In the genomic region with DNA sequence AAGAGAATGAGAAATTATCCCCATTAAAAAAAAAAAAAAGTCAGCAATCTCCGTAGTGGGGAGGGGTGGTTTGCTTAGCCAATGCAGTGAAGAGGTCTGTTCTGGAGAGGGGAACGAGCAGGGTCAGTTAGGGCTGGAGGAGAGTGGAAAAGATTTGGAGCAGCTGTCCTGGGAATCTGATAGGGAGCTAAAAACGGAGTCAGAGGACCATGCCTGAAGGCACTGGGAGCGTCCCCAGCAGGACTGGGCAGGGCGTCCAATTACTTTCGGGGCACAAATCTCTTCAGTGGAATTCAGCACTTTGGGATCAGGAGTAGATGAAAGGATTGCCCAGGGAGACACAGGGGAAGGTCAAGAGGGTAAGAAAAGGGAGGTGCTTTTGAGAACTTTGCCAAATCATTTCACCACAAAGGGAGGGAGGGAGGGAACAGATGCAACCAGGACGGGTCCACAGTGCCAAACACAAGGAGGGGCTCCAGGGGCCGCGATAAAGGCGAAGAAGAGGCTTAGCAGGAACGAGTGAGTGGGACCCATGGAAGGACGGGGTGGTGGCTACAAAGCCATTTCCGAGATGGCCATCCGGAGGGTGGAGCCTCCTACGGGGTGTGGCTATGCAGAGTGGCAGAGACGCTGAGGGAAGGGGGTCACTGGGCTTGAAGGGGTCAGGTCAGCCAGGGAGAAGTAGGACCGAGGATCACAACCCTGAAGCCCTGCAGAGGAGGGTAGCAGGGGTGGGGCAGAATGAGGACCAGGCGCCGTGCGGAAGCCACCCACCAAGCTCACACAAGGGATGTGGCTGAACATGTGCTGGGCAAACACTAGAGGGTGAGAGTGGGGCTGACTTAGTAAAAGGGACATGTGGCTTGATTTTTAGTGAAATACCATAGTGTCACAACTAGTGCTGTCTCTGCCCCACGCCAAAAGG, we compare ENCODE assay signal across 1 cellular context.
A peak's percentile ranks its signal among the peaks of the same experiment; 100 is the strongest.
TF ChIP-seq lines count a peak whose summit lies in the region.

No MANE protein-coding gene starts in this region.

TF ChIP-seq in K562, 482 proteins besides CTCF, POLR2A, EP300 and RAD21 (continued from another document and continues in another):
- TF ChIP-seq RNF219 (CRISPR knock-in tag; IDR thresholded peaks at IDR 0.05) (no peak), PML (IDR thresholded peaks at IDR 0.05; ENCODE audit: low read length) (no peak), ZNF79 (CRISPR knock-in tag; IDR thresholded peaks at IDR 0.05; ENCODE audit: low read depth) (no peak), CBFB (CRISPR knock-in tag; IDR thresholded peaks at IDR 0.05) (no peak), DDX20 (tag; IDR thresholded peaks at IDR 0.05; ENCODE audit: low read depth) (no peak), GTF2B (IDR thresholded peaks at IDR 0.05; ENCODE audit: extremely low read depth, insufficient read length) (no peak), GATA2 (CRISPR knock-in tag; IDR thresholded peaks at IDR 0.05) (no peak), IRF9 (tag; IDR thresholded peaks at IDR 0.05) (no peak), CAMTA2 (CRISPR knock-in tag; conservative IDR thresholded peaks at IDR 0.05) (no peak), NR2C1 (IDR thresholded peaks at IDR 0.05) (no peak), NR2C1 (tag; IDR thresholded peaks at IDR 0.05) (0 out of 2 replicates have a peak, but pooled peaks have one; percentile 40), KAT8 (IDR thresholded peaks at IDR 0.05; ENCODE audit: low read depth) (no peak), ZNF766 (CRISPR knock-in tag; conservative IDR thresholded peaks at IDR 0.05) (no peak), HLTF (IDR thresholded peaks at IDR 0.05) (no peak), ZNF140 (CRISPR knock-in tag; IDR thresholded peaks at IDR 0.05) (no peak), KHSRP (IDR thresholded peaks at IDR 0.05) (no peak), DACH1 (IDR thresholded peaks at IDR 0.05; ENCODE audit: partially characterized antibody) (no peak), ZNF644 (tag; IDR thresholded peaks at IDR 0.05; ENCODE audit: low read depth) (no peak), NR3C1 (CRISPR knock-in tag; IDR thresholded peaks at IDR 0.05) (no peak), NFATC3 (IDR thresholded peaks at IDR 0.05) (no peak), SIN3B (IDR thresholded peaks at IDR 0.05; ENCODE audit: low read depth) (no peak), TRIM25 (IDR thresholded peaks at IDR 0.05; ENCODE audit: borderline replicate concordance) (no peak), MYC (IDR thresholded peaks at IDR 0.05; ENCODE audit: low read depth, low read length) (peak; percentile 89), MYC (CRISPR knock-in tag; IDR thresholded peaks at IDR 0.05; ENCODE audit: borderline replicate concordance, low read depth) (no peak), TAF1 (IDR thresholded peaks at IDR 0.05; ENCODE audit: control insufficient read depth, extremely low read depth, insufficient read depth, low read length, severe bottlenecking) (peak; percentile 46), ZNF512 (tag; IDR thresholded peaks at IDR 0.05) (peak; percentile 31; the same call in 1 of the 2 replicates), ZNF785 (CRISPR knock-in tag; IDR thresholded peaks at IDR 0.05) (no peak), ZNF41 (CRISPR knock-in tag; conservative IDR thresholded peaks at IDR 0.05) (no peak), MAFF (IDR thresholded peaks at IDR 0.05; ENCODE audit: low read length) (no peak), ZNF586 (CRISPR knock-in tag; conservative IDR thresholded peaks at IDR 0.05) (no peak), ZNF551 (CRISPR knock-in tag; IDR thresholded peaks at IDR 0.05) (no peak), TAF7 (tag; IDR thresholded peaks at IDR 0.05) (peak; percentile 68)
- TF ChIP-seq, protein P1, sequence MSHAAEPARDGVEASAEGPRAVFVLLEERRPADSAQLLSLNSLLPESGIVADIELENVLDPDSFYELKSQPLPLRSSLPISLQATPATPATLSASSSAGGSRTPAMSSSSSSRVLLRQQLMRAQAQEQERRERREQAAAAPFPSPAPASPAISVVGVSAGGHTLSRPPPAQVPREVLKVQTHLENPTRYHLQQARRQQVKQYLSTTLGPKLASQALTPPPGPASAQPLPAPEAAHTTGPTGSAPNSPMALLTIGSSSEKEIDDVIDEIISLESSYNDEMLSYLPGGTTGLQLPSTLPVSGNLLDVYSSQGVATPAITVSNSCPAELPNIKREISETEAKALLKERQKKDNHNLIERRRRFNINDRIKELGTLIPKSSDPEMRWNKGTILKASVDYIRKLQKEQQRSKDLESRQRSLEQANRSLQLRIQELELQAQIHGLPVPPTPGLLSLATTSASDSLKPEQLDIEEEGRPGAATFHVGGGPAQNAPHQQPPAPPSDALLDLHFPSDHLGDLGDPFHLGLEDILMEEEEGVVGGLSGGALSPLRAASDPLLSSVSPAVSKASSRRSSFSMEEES (CRISPR knock-in tag; IDR thresholded peaks at IDR 0.05) = no peak
- TF ChIP-seq, protein P2, sequence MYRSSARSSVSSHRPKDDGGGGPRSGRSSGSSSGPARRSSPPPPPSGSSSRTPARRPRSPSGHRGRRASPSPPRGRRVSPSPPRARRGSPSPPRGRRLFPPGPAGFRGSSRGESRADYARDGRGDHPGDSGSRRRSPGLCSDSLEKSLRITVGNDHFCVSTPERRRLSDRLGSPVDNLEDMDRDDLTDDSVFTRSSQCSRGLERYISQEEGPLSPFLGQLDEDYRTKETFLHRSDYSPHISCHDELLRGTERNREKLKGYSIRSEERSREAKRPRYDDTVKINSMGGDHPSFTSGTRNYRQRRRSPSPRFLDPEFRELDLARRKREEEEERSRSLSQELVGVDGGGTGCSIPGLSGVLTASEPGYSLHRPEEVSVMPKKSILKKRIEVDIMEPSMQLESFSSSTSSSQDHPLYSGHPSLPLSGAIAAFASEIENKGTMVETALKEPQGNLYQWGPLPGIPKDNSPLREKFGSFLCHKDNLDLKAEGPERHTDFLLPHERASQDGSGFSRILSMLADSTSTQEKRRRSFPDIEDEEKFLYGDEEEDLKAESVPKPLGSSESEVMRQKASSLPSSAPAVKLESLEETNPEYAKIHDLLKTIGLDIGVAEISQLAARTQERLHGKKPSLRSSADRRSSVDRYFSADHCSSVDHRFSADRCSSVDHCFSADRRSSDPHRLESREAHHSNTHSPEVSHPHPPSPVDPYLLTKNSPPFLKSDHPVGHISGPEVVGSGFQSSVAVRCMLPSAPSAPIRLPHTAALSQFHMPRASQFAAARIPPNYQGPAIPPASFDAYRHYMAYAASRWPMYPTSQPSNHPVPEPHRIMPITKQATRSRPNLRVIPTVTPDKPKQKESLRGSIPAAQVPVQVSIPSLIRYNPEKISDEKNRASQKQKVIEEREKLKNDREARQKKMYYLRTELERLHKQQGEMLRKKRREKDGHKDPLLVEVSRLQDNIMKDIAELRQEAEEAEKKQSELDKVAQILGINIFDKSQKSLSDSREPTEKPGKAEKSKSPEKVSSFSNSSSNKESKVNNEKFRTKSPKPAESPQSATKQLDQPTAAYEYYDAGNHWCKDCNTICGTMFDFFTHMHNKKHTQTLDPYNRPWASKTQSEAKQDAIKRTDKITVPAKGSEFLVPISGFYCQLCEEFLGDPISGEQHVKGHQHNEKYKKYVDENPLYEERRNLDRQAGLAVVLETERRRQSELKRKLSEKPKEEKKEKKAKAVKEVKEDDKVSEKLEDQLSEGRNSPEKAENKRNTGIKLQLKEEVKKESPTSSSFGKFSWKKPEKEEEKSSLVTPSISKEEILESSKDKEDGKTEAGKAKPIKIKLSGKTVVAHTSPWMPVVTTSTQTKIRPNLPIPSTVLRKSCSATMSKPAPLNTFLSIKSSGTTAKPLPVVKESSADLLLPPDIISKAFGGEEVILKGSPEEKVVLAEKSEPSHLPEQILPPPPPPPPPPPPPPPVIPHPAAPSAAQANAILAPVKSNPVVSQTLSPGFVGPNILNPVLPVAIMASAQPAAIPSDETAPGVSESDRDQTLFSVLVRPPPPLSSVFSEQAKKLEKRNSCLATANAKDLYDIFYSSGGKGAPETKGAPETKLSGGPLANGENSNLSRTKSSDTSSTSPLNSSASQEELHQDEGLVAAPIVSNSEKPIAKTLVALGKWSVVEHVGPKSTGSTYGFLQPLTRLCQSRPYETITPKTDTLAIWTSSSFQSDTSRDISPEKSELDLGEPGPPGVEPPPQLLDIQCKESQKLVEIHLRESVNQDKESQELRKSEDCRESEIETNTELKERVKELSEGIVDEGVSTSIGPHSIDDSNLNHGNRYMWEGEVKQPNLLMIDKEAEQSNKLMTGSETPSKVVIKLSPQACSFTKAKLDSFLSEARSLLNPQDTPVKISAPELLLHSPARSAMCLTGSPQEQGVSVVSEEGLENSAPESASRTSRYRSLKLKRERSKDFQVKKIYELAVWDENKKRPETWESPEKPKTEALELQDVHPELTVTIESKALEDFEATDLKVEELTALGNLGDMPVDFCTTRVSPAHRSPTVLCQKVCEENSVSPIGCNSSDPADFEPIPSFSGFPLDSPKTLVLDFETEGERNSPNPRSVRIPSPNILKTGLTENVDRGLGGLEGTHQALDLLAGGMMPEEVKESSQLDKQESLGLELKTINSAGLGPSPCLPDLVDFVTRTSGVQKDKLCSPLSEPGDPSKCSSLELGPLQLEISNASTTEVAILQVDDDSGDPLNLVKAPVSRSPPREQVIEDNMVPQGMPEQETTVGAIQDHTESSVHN (IDR thresholded peaks at IDR 0.05; ENCODE audit: borderline replicate concordance in 1 of 2, low read depth in 1 of 2) = no peak
- TF ChIP-seq, protein P3, sequence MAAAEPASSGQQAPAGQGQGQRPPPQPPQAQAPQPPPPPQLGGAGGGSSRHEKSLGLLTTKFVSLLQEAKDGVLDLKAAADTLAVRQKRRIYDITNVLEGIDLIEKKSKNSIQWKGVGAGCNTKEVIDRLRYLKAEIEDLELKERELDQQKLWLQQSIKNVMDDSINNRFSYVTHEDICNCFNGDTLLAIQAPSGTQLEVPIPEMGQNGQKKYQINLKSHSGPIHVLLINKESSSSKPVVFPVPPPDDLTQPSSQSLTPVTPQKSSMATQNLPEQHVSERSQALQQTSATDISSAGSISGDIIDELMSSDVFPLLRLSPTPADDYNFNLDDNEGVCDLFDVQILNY (CRISPR knock-in tag; IDR thresholded peaks at IDR 0.05) = no peak
